9 cellular contexts compared by ENCODE assay signal in the genomic region with DNA sequence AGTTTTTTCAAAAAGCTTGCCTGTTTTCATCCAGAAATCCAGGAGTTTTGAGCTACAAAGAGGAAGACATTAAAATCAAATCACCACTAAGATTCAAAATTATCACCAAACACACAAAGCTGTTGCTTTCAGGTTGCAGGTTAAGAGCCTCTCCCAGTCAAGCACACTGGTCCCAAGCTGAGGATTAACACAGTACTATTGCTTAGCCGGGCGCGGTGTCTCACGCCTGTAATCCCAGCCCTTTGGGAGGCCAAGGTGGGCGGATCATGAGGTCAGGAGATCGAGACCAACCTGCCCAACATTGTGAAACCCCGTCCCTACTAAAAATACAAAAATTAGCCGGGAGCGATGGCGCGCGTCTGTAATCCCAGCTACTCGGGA.
DNase-seq lines count a peak whose midpoint lies in the region; ATAC-seq and TF ChIP-seq lines count a peak whose summit lies in the region.
"Had no signal": no experiment of that assay in that cellular context is flagged by ENCODE, and none has a peak within 500 bp of the region (broad histone marks: within the 10 kb centered on the region; RNA-seq: fewer than 3 reads in every experiment).

No MANE protein-coding gene starts in this region.

- H3K4me2 ChIP-seq in osteoblast (ENCODE audit: insufficient read depth, low read length): peak overlapping the region; percentile 75

- no peaks in the 10 kb centered on the region for H4K20me1 ChIP-seq in osteoblast (ENCODE audit: insufficient read depth, low read length)

- no peak overlapping the region for H3K27ac ChIP-seq in VCaP
- no peak overlapping the region for H3K27ac ChIP-seq in osteoblast (ENCODE audit: low read depth, low read length)
- H3K27ac ChIP-seq in right atrium auricular region: no peak overlapping the region
- H3K27ac ChIP-seq: pancreas had no signal

- no peaks in the 10 kb centered on the region for H3K79me2 ChIP-seq in osteoblast (ENCODE audit: insufficient read depth, low read length)

- DNase-seq in osteoblast (ENCODE audit: insufficient read length, low spot score, missing footprints): no peak
- DNase-seq in SIG-M5 treated with dmso at 0.1 percent for 504 hours (lab: John Stamatoyannopoulos, UW; ENCODE audit: unreplicated experiment): no peak
- DNase-seq in right atrium auricular region (ENCODE audit: low spot score): no peak
- DNase-seq in GM10266 (ENCODE audit: extremely low spot score): no peak
- no peak for DNase-seq in lower leg skin (ENCODE audit: low spot score in 2 of 2)

- peaks cover 2% of the 10 kb centered on the region for H3K27me3 ChIP-seq in osteoblast (ENCODE audit: insufficient read depth, low read length)
- no peaks in the 10 kb centered on the region for H3K27me3 ChIP-seq in right atrium auricular region

- WGBS in lower leg skin, 2 donors: 82 to 87% methylated on average over 13 of the region's 13 CpGs

- peak; percentile 25 for ATAC-seq in GM19351 (IDR thresholded peaks at IDR 0.05; ENCODE audit: unreplicated experiment)
- ATAC-seq in HG02852 (IDR thresholded peaks at IDR 0.05; ENCODE audit: unreplicated experiment): peak; percentile 10

- H2AFZ ChIP-seq in osteoblast (ENCODE audit: low read length): no peak overlapping the region

- H3K4me3 ChIP-seq in osteoblast (ENCODE audit: insufficient read depth, low read length) (peak overlapping the region; percentile 69), right atrium auricular region (no peak overlapping the region), lower leg skin (ENCODE audit: low read depth, poor library complexity, severe bottlenecking) (no peak overlapping the region)

- no peak for TF ChIP-seq POLR2A in lower leg skin (IDR thresholded peaks at IDR 0.05)

- peak; percentile 42 for TF ChIP-seq CTCF in VCaP (conservative IDR thresholded peaks at IDR 0.05)
- TF ChIP-seq CTCF in osteoblast (IDR thresholded peaks at IDR 0.05; ENCODE audit: extremely low read depth, low read depth, low read length): no peak
- peak in 1 of 2 donors; percentile 5 for TF ChIP-seq CTCF in right atrium auricular region (IDR thresholded peaks at IDR 0.05)
- no peak for TF ChIP-seq CTCF in GM10266 (IDR thresholded peaks at IDR 0.05; ENCODE audit: control insufficient read depth, insufficient read depth, low read depth, missing control alignments)
- no peak for TF ChIP-seq CTCF in lower leg skin (IDR thresholded peaks at IDR 0.05)

- intact Hi-C loops in lower leg skin (cut with DNase I; ENCODE audit: low total_unique reads): loop anchor here (10.0 kb wide), 1 partner anchor 1130 kb away; no protein-coding TSS in a partner anchor

- no peaks in the 10 kb centered on the region for H3K4me1 ChIP-seq in osteoblast (ENCODE audit: insufficient read depth, low read length)
- peaks cover 0 to 6% of the 10 kb centered on the region in 2 donors for H3K4me1 ChIP-seq in right atrium auricular region

- H3K36me3 ChIP-seq in osteoblast (ENCODE audit: insufficient read depth, low read length): no peaks in the 10 kb centered on the region
- H3K36me3 ChIP-seq in right atrium auricular region: no peaks in the 10 kb centered on the region
- H3K36me3 ChIP-seq: pancreas had no signal

- H3K9me3 ChIP-seq in osteoblast (ENCODE audit: low read depth, low read length): no peaks in the 10 kb centered on the region
- no peaks in the 10 kb centered on the region for H3K9me3 ChIP-seq in right atrium auricular region
- H3K9me3 ChIP-seq: pancreas had no signal
